ENCODE assay signal across 9 cellular contexts in the genomic region with DNA sequence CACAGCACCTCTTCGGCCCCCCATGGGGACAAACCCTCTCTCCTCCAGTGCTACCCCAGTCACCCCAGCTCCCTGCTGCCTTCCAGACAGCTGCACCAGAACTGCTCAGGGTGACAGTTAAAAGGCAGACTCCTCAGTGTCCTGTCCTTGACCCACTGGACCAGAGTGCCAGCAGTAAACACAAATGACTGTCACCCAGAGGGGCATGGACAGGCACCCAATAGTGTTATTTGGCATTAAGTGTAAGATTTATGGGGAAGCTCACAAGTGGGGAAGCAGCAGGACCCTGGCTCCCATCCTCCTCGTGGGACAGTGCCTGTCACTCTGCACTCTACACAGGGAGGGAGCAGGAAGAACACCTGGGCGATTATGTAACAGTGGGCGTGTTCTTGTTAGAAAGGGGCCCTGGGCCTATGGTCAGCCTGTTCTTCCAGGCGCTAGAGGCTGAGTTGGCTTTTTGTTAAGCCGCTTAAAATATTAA. TPM values are rescaled to one million over a fixed set of nuclear protein-coding genes. Genes with fewer than 3 reads are reported as not detected.
DNase-seq lines count a peak whose midpoint lies in the region; ATAC-seq and TF ChIP-seq lines count a peak whose summit lies in the region.
"Had no signal": no experiment of that assay in that cellular context is flagged by ENCODE, and none has a peak within 500 bp of the region (broad histone marks: within the 10 kb centered on the region; RNA-seq: fewer than 3 reads in every experiment).

No MANE protein-coding gene starts in this region.

- peaks cover 2% of the 10 kb centered on the region; the same call in 1 of the 2 replicates for H3K79me2 ChIP-seq in H9 (ENCODE audit: insufficient read depth, low read length)

- H3K4ac ChIP-seq in H9 (ENCODE audit: low read depth, low read length) = no peak overlapping the region

- no peak overlapping the region for H2BK15ac ChIP-seq in H9 (ENCODE audit: low read depth, low read length)

- no peak for TF ChIP-seq RAD21 in liver (IDR thresholded peaks at IDR 0.05)

- H3K4me3 Mint-ChIP-seq in H9 = peak overlapping the region in 1 of 2 experiments; percentile 8; a peak in 1 of 5 replicates
- H3K4me3 Mint-ChIP-seq in activated CD4-positive, alpha-beta memory T cell treated with anti-CD3 and anti-CD28 coated beads for 36 hours = no peak overlapping the region

- ATAC-seq in HG03378 (IDR thresholded peaks at IDR 0.05; ENCODE audit: unreplicated experiment) = no peak
- no peak for ATAC-seq in GM21619 (IDR thresholded peaks at IDR 0.05; ENCODE audit: unreplicated experiment)

- H3K79me1 ChIP-seq in H9 (ENCODE audit: insufficient read depth, low read depth, low read length, poor library complexity, severe bottlenecking) = no peaks in the 10 kb centered on the region

- peaks cover 47% of the 10 kb centered on the region for H3K36me3 ChIP-seq in A673 (ENCODE audit: insufficient read depth, low read length, poor library complexity, severe bottlenecking)
- peaks cover 5 to 20% (median 16%) of the 10 kb centered on the region in 4 donors for H3K36me3 ChIP-seq in liver (ENCODE audit: control insufficient read depth in 4 of 4, insufficient read depth in 3 of 4, low read depth in 1 of 4, low read length in 3 of 4)

- no peaks in the 10 kb centered on the region; the same call in 1 of the 2 replicates for H3K27me3 Mint-ChIP-seq in H9 (ENCODE audit: low read depth)
- H3K27me3 Mint-ChIP-seq in activated CD4-positive, alpha-beta memory T cell treated with anti-CD3 and anti-CD28 coated beads for 36 hours = no peaks in the 10 kb centered on the region

- TF ChIP-seq CTCF in A673 (conservative IDR thresholded peaks at IDR 0.05; ENCODE audit: low read depth, low read length) (no peak), H9 (conservative IDR thresholded peaks at IDR 0.05) (no peak), liver (IDR thresholded peaks at IDR 0.05; ENCODE audit: low read depth, low read length, missing input control) (no peak)

- no peak overlapping the region for H2BK5ac ChIP-seq in H9 (ENCODE audit: insufficient read length, low read length)

- H3K23ac ChIP-seq in H9 (ENCODE audit: insufficient read length, low read depth, low read length) = no peak overlapping the region

- no peak overlapping the region for H3K14ac ChIP-seq in H9 (ENCODE audit: insufficient read depth, low read length)

- POLR2A ChIA-PET in A673 (lab: Charles Lee; ENCODE audit: low non-redundant PET) = no interaction called here
- POLR2A ChIA-PET in activated CD4-positive, alpha-beta memory T cell treated with anti-CD3 and anti-CD28 coated beads for 36 hours (lab: Charles Lee) = interaction anchor here (0.9 to 4.3 kb wide), 3 partner anchors 7 to 213 kb away, joined by 3 to 43 read pairs (median 3); a partner anchor contains a TSS

- CTCF ChIA-PET in A673 (lab: Charles Lee) = no interaction called here
- CTCF ChIA-PET in activated CD4-positive, alpha-beta memory T cell treated with anti-CD3 and anti-CD28 coated beads for 36 hours (lab: Charles Lee) = interaction anchor here (2.0 to 14.2 kb wide), 5 partner anchors 12 to 209 kb away, joined by 13 to 387 read pairs (median 52); a partner anchor contains a TSS

- H3K4me3 ChIP-seq in A673 (ENCODE audit: low read depth, low read length, poor library complexity, severe bottlenecking) = no peak overlapping the region
- H3K4me3 ChIP-seq in liver (ENCODE audit: low read depth in 1 of 3, low read length in 3 of 3) = no peak overlapping the region

- H3K4me1 ChIP-seq in A673 (ENCODE audit: insufficient read depth, low read length, poor library complexity, severe bottlenecking) (peaks cover 48% of the 10 kb centered on the region), H9 (ENCODE audit: insufficient read depth, low read length) (peaks cover 3% of the 10 kb centered on the region; the same call in 1 of the 2 replicates), liver (ENCODE audit: control insufficient read depth in 4 of 4, insufficient read depth in 4 of 4, low read length in 3 of 4) (peaks cover 17 to 74% (median 59%) of the 10 kb centered on the region in 4 donors)

- no peak overlapping the region for H3K18ac ChIP-seq in H9 (ENCODE audit: insufficient read length, low read depth, low read length)

- H3K23me2 ChIP-seq in H9 (ENCODE audit: insufficient read length, low read depth, low read length, poor library complexity, severe bottlenecking) = peaks cover 6% of the 10 kb centered on the region

- peaks cover 4% of the 10 kb centered on the region for H4K20me1 ChIP-seq in H9 (ENCODE audit: control insufficient read depth, insufficient read depth, insufficient read length)

- H3K27ac Mint-ChIP-seq in H9 = peak overlapping the region in 2 of 3 experiments; percentile 19 to 28; a peak in 3 of 7 replicates
- peak overlapping the region; percentile 84 for H3K27ac Mint-ChIP-seq in activated CD4-positive, alpha-beta memory T cell treated with anti-CD3 and anti-CD28 coated beads for 36 hours

- DNase-seq in A673 (ENCODE audit: low spot score) = no peak
- DNase-seq in H9 = peak; percentile 48
- no peak for DNase-seq in activated CD4-positive, alpha-beta memory T cell treated with anti-CD3 and anti-CD28 coated beads for 36 hours
- no peak for DNase-seq in occipital lobe (lab: John Stamatoyannopoulos, UW)
- DNase-seq in superior temporal gyrus (ENCODE audit: extremely low spot score) = no peak

- no peak overlapping the region for H4K5ac ChIP-seq in H9 (ENCODE audit: insufficient read length, low read depth, low read length)

- H3K9me3 ChIP-seq in A673 (ENCODE audit: low read depth, low read length, poor library complexity, severe bottlenecking) (no peaks in the 10 kb centered on the region), H9 (ENCODE audit: control insufficient read depth, low read depth, low read length) (no peaks in the 10 kb centered on the region), liver (ENCODE audit: control insufficient read depth in 4 of 4, low read length in 3 of 4) (no peaks in the 10 kb centered on the region)

- no peak overlapping the region for H4K8ac ChIP-seq in H9 (replicated peaks; ENCODE audit: insufficient read length, low read depth, low read length)

- peak overlapping the region; percentile 27 for H3K27ac ChIP-seq in A673 (ENCODE audit: low read depth, low read length, poor library complexity, severe bottlenecking)
- H3K27ac ChIP-seq in H9 (ENCODE audit: insufficient read length, low read depth, low read length) = no peak overlapping the region
- H3K27ac ChIP-seq in liver (ENCODE audit: low read depth in 1 of 2, low read length in 2 of 2) = peak overlapping the region; percentile 3 to 16
- H3K27ac ChIP-seq: KMS-11 had no signal

- H3K27me3 ChIP-seq in A673 (replicated peaks; ENCODE audit: insufficient read depth, low read depth, low read length, poor library complexity) (no peaks in the 10 kb centered on the region), H9 (ENCODE audit: insufficient read depth, low read length) (no peaks in the 10 kb centered on the region), liver (ENCODE audit: control insufficient read depth in 4 of 4, insufficient read depth in 4 of 4, low read length in 3 of 4) (no peaks in the 10 kb centered on the region)

- no peak overlapping the region for H2BK12ac ChIP-seq in H9 (ENCODE audit: insufficient read length, low read depth, low read length)

- H3K4me1 Mint-ChIP-seq in H9 = peaks cover 39 to 49% of the 10 kb centered on the region in 2 experiments
- peaks cover 83% of the 10 kb centered on the region for H3K4me1 Mint-ChIP-seq in activated CD4-positive, alpha-beta memory T cell treated with anti-CD3 and anti-CD28 coated beads for 36 hours (ENCODE audit: low read depth)

- no peaks in the 10 kb centered on the region; a peak in 1 of 5 replicates for H3K9me3 Mint-ChIP-seq in H9
- H3K9me3 Mint-ChIP-seq in activated CD4-positive, alpha-beta memory T cell treated with anti-CD3 and anti-CD28 coated beads for 36 hours = no peaks in the 10 kb centered on the region

- peaks cover 18 to 67% (median 55%) of the 10 kb centered on the region in 3 experiments for H3K36me3 Mint-ChIP-seq in H9 (ENCODE audit: insufficient read depth in 1 of 3, low read depth in 3 of 3)
- H3K36me3 Mint-ChIP-seq in activated CD4-positive, alpha-beta memory T cell treated with anti-CD3 and anti-CD28 coated beads for 36 hours = peaks cover 63% of the 10 kb centered on the region

- no peak overlapping the region for H3K4me2 ChIP-seq in H9 (ENCODE audit: insufficient read depth, insufficient read length, low read length)
- H3K4me2 ChIP-seq: KMS-11 had no signal

- H2BK120ac ChIP-seq in H9 (ENCODE audit: low read depth, low read length, poor library complexity, severe bottlenecking) = no peak overlapping the region

- H2AK5ac ChIP-seq in H9 (ENCODE audit: insufficient read length, low read length) = no peak overlapping the region

- WGBS in H9 (ENCODE audit: extremely low coverage, insufficient read length, low lambda C conversion rate) = no CpG with 5 or more reads among the region's 6 CpGs
- 37% methylated on average over 6 of the region's 6 CpGs for WGBS in liver

- H3K9ac ChIP-seq in H9 (ENCODE audit: extremely low read depth, insufficient read length, low read length) = no peak overlapping the region
- no peak overlapping the region for H3K9ac ChIP-seq in liver (ENCODE audit: low read depth in 1 of 2, low read length in 2 of 2)
- H3K9ac ChIP-seq: KMS-11 had no signal

- no TSS peak for BruUV-seq in A673 (replicated peaks; lab: Mats Ljungman, UMichigan)

- H4K91ac ChIP-seq in H9 (ENCODE audit: insufficient read length, low read depth, low read length) = no peak overlapping the region

- no peak overlapping the region for H3K56ac ChIP-seq in H9 (ENCODE audit: insufficient read length, low read depth, low read length)

- no peak overlapping the region for H3T11ph ChIP-seq in H9 (ENCODE audit: low read length)

- intact Hi-C loops in A673 (cut with micrococcal nuclease; ENCODE audit: unreplicated experiment) = loop anchor here (5.0 to 10.0 kb wide), 2 partner anchors 133 to 210 kb away; a partner anchor contains a TSS
- intact Hi-C loops in activated CD4-positive, alpha-beta memory T cell treated with anti-CD3 and anti-CD28 coated beads for 36 hours (cut with micrococcal nuclease) = loop anchor here (10.0 kb wide), 1 partner anchor 283 kb away; a partner anchor contains a TSS

- H2AFZ ChIP-seq in H9 (ENCODE audit: low read length) = no peak overlapping the region

- H2BK20ac ChIP-seq in H9 (ENCODE audit: low read depth, low read length, poor library complexity, severe bottlenecking) = no peak overlapping the region

RNA-seq across cellular contexts. Expression of a gene that starts 5.0 kb away (rescaled TPM):
- total RNA-seq in A673 (2021) (93.5 and 97.2 TPM in 2 replicates), H9 (2021) (65.0 and 72.2 TPM in 2 replicates), liver (10 to 100 TPM; 36.3 to 41.9 TPM), occipital lobe (18.9 TPM)
- total RNA-seq in activated CD4-positive, alpha-beta memory T cell treated with anti-CD3 and anti-CD28 coated beads for 36 hours = 10 to 100 TPM; 65.2 to 67.5 TPM
- polyA plus RNA-seq in liver = 10 to 100 TPM; 84.8 to 89.6 TPM

RNA-seq across cellular contexts. Expression of a gene that starts 7.2 kb away (rescaled TPM):
- total RNA-seq in A673 (2021) (476 and 573 TPM in 2 replicates), H9 (2021) (455 TPM in 2 replicates), liver (100 to 1,000 TPM; 112 to 181 TPM), occipital lobe (90.3 TPM)
- 100 to 1,000 TPM; 437 to 455 TPM for total RNA-seq in activated CD4-positive, alpha-beta memory T cell treated with anti-CD3 and anti-CD28 coated beads for 36 hours
- polyA plus RNA-seq in liver = 100 to 1,000 TPM; 157 to 211 TPM

RNA-seq across cellular contexts. Expression of a gene that starts 25.4 kb away (rescaled TPM):
- total RNA-seq in A673 (2021) (47.1 and 55.1 TPM in 2 replicates), H9 (2021) (32.6 and 34.7 TPM in 2 replicates), liver (10 to 100 TPM; 19.7 to 31.1 TPM), occipital lobe (16.1 TPM)
- 10 to 100 TPM; 40.3 to 43.1 TPM for total RNA-seq in activated CD4-positive, alpha-beta memory T cell treated with anti-CD3 and anti-CD28 coated beads for 36 hours
- 10 to 100 TPM; 12.9 to 21.8 TPM for polyA plus RNA-seq in liver

RNA-seq across cellular contexts. Expression of a gene that starts 43.0 kb away (rescaled TPM):
- 0.90 and 1.4 TPM in 2 replicates for total RNA-seq in A673 (2021)
- total RNA-seq in H9 (2021) = 0.50 and 0.53 TPM in 2 replicates
- total RNA-seq in activated CD4-positive, alpha-beta memory T cell treated with anti-CD3 and anti-CD28 coated beads for 36 hours = under 1 TPM; 0.36 to 0.57 TPM
- under 1 TPM; under 0.01 to 0.14 TPM for total RNA-seq in liver
- polyA plus RNA-seq in liver = under 1 TPM in 1 of 2 donors, not detected in 1; 0.01 TPM
- 6.7 TPM for total RNA-seq in occipital lobe
